Comparison of ENCODE assay signal across 1 cellular context in the genomic region with DNA sequence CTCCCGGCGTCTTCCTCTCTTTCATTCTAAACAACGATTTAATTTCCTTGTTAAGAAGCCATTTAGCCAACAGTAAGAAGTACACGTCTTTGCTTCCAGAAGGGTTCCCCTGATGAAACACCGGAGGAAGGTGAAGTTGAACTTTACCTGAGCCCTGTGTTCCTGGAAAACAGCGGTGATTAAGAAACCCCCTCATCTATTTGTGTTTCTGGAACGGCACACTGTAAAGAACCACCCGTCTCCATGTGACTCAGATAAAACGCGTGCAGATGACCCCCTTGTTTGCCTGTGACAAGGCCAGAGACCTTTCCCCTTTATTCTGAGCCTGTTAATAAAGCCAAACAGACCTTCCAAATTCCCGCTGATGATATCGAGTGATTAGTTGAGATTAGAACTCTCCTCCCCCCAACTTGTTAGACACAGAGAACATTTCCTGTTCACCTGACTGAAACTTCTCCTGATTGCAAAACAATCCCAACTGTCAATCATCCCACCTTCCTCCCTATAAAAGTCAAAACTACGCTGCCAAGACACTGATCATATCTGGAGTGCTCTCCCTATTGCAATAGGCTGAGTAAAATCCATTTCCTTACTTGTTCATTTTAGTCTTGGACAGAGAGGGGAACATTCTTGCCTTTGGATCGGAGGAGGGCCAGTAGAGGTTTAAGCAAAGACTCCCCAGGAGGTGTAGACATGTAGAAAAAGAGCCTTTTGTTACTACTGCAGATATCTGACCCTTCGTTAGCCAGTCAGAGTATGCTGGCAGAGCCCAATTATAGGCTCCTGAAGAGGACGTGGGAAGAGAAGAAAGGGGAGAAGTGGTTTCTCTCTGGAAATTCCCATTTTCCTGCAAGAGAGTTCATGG.
TF ChIP-seq lines count a peak whose summit lies in the region.

No MANE protein-coding gene starts in this region.

TF ChIP-seq in GM23338, 12 proteins besides CTCF, POLR2A, EP300 and RAD21 (continued from another document):
- TF ChIP-seq, protein P1, sequence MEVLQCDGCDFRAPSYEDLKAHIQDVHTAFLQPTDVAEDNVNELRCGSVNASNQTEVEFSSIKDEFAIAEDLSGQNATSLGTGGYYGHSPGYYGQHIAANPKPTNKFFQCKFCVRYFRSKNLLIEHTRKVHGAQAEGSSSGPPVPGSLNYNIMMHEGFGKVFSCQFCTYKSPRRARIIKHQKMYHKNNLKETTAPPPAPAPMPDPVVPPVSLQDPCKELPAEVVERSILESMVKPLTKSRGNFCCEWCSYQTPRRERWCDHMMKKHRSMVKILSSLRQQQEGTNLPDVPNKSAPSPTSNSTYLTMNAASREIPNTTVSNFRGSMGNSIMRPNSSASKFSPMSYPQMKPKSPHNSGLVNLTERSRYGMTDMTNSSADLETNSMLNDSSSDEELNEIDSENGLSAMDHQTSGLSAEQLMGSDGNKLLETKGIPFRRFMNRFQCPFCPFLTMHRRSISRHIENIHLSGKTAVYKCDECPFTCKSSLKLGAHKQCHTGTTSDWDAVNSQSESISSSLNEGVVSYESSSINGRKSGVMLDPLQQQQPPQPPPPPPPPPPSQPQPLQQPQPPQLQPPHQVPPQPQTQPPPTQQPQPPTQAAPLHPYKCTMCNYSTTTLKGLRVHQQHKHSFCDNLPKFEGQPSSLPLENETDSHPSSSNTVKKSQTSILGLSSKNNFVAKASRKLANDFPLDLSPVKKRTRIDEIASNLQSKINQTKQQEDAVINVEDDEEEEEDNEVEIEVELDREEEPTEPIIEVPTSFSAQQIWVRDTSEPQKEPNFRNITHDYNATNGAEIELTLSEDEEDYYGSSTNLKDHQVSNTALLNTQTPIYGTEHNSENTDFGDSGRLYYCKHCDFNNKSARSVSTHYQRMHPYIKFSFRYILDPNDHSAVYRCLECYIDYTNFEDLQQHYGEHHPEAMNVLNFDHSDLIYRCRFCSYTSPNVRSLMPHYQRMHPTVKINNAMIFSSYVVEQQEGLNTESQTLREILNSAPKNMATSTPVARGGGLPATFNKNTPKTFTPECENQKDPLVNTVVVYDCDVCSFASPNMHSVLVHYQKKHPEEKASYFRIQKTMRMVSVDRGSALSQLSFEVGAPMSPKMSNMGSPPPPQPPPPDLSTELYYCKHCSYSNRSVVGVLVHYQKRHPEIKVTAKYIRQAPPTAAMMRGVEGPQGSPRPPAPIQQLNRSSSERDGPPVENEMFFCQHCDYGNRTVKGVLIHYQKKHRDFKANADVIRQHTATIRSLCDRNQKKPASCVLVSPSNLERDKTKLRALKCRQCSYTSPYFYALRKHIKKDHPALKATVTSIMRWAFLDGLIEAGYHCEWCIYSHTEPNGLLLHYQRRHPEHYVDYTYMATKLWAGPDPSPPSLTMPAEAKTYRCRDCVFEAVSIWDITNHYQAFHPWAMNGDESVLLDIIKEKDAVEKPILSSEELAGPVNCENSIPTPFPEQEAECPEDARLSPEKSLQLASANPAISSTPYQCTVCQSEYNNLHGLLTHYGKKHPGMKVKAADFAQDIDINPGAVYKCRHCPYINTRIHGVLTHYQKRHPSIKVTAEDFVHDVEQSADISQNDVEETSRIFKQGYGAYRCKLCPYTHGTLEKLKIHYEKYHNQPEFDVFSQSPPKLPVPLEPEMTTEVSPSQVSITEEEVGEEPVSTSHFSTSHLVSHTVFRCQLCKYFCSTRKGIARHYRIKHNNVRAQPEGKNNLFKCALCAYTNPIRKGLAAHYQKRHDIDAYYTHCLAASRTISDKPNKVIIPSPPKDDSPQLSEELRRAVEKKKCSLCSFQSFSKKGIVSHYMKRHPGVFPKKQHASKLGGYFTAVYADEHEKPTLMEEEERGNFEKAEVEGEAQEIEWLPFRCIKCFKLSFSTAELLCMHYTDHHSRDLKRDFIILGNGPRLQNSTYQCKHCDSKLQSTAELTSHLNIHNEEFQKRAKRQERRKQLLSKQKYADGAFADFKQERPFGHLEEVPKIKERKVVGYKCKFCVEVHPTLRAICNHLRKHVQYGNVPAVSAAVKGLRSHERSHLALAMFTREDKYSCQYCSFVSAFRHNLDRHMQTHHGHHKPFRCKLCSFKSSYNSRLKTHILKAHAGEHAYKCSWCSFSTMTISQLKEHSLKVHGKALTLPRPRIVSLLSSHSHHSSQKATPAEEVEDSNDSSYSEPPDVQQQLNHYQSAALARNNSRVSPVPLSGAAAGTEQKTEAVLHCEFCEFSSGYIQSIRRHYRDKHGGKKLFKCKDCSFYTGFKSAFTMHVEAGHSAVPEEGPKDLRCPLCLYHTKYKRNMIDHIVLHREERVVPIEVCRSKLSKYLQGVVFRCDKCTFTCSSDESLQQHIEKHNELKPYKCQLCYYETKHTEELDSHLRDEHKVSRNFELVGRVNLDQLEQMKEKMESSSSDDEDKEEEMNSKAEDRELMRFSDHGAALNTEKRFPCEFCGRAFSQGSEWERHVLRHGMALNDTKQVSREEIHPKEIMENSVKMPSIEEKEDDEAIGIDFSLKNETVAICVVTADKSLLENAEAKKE (CRISPR knock-in tag; IDR thresholded peaks at IDR 0.05): no peak
- no peak; the same call in none of the 2 replicates for TF ChIP-seq POLR2AphosphoS5 (IDR thresholded peaks at IDR 0.05; ENCODE audit: low read depth)
